ENCODE assay signal across 9 cellular contexts in genomic region chr5:40385544-40385943, GRCh38.
A peak's percentile ranks its signal among the peaks of the same experiment; 100 is the strongest.
DNase-seq lines count a peak whose midpoint lies in the region; ATAC-seq and TF ChIP-seq lines count a peak whose summit lies in the region.
"Had no signal": no experiment of that assay in that cellular context is flagged by ENCODE, and none has a peak within 500 bp of the region (broad histone marks: within the 10 kb centered on the region; RNA-seq: fewer than 3 reads in every experiment).

No MANE protein-coding gene starts in this region.

- H2AK5ac ChIP-seq in IMR-90 (ENCODE audit: low read depth, low read length) (no peak overlapping the region), mesendoderm (ENCODE audit: low read length) (no peak overlapping the region)

- dilution Hi-C loops in IMR-90 (cut with HindIII; ENCODE audit: low sequenced_read_pairs, unreplicated experiment), result no loop called here

- H2BK120ac ChIP-seq in IMR-90 (ENCODE audit: low read depth, low read length) (peak overlapping the region; percentile 22; the same call in 1 of the 2 replicates), mesendoderm (ENCODE audit: low read depth, low read length) (no peak overlapping the region)

- H3K4ac ChIP-seq in IMR-90 (ENCODE audit: low read depth, low read length) (no peak overlapping the region), mesendoderm (ENCODE audit: low read depth, low read length) (no peak overlapping the region)

- 0 out of 2 replicates have a peak overlapping the region, but pooled peaks have one; percentile 59 for H2BK20ac ChIP-seq in IMR-90 (ENCODE audit: low read depth, low read length)

- H2AK9ac ChIP-seq in IMR-90 (replicated peaks; ENCODE audit: low read depth, low read length, poor library complexity), result no peak overlapping the region

- H3K9me3 ChIP-seq in IMR-90 (ENCODE audit: control insufficient read depth, insufficient read depth, low read length) (no peaks in the 10 kb centered on the region), HAP-1 (no peaks in the 10 kb centered on the region)

- no peak for TF ChIP-seq CTCF in IMR-90 (conservative IDR thresholded peaks at IDR 0.05; ENCODE audit: low read depth, low read length)

- H3K4me3 ChIP-seq in IMR-90 (ENCODE audit: insufficient read depth, low read depth, low read length), result no peak overlapping the region
- H3K4me3 ChIP-seq in mesendoderm (ENCODE audit: low read length), result no peak overlapping the region
- no peak overlapping the region for H3K4me3 ChIP-seq in HAP-1

- no peaks in the 10 kb centered on the region for H3K27me3 ChIP-seq in IMR-90 (ENCODE audit: control insufficient read depth, insufficient read depth, low read length)
- H3K27me3 ChIP-seq in mesendoderm (ENCODE audit: insufficient read depth, low read length, poor library complexity), result no peaks in the 10 kb centered on the region
- H3K27me3 ChIP-seq in HAP-1 (ENCODE audit: low read depth), result no peaks in the 10 kb centered on the region

- peaks cover 9% of the 10 kb centered on the region for H3K4me1 ChIP-seq in IMR-90 (ENCODE audit: control insufficient read depth, insufficient read depth, low read length)
- peaks cover 2% of the 10 kb centered on the region for H3K4me1 ChIP-seq in mesendoderm (ENCODE audit: control insufficient read depth, low read depth, low read length)
- no peaks in the 10 kb centered on the region for H3K4me1 ChIP-seq in HAP-1

- peaks cover 81% of the 10 kb centered on the region for H3K4me1 Mint-ChIP-seq in activated naive CD8-positive, alpha-beta T cell treated with anti-CD3 and anti-CD28 coated beads for 36 hours

- no peak overlapping the region for H3K9ac ChIP-seq in IMR-90 (ENCODE audit: low read depth, low read length)
- H3K9ac ChIP-seq in mesendoderm (ENCODE audit: low read length), result no peak overlapping the region

- no peak overlapping the region for H2AFZ ChIP-seq in IMR-90 (replicated peaks; ENCODE audit: low read length, poor library complexity)

- DNase-seq in EL (peak; percentile 66), IMR-90 (peak; percentile 66), mesendoderm (peak; percentile 84), T1000 (lab: John Stamatoyannopoulos, UW) (no peak), HAP-1 (ENCODE audit: low spot score in 2 of 2) (no peak)
- no peak for DNase-seq in activated naive CD8-positive, alpha-beta T cell treated with anti-CD3 and anti-CD28 coated beads for 36 hours
- DNase-seq: NCI-H1048 had no signal

- ATAC-seq in IMR-90 (ENCODE audit: low read depth) (peak; percentile 25; the same call in 1 of the 2 replicates), GM21619 (IDR thresholded peaks at IDR 0.05; ENCODE audit: unreplicated experiment) (no peak), GM18873 (IDR thresholded peaks at IDR 0.05; ENCODE audit: low FRiP score, unreplicated experiment) (no peak)

- H3K4me3 Mint-ChIP-seq in activated naive CD8-positive, alpha-beta T cell treated with anti-CD3 and anti-CD28 coated beads for 36 hours, result no peak overlapping the region

- H2BK5ac ChIP-seq in IMR-90 (ENCODE audit: low read depth, low read length, poor library complexity, severe bottlenecking) (no peak overlapping the region), mesendoderm (ENCODE audit: low read length) (no peak overlapping the region)

- H3K14ac ChIP-seq in IMR-90 (replicated peaks; ENCODE audit: low read depth, low read length), result no peak overlapping the region; the same call in 1 of the 2 replicates

- H3K27ac ChIP-seq in IMR-90 (ENCODE audit: insufficient read depth, low read length), result no peak overlapping the region
- no peak overlapping the region for H3K27ac ChIP-seq in mesendoderm (ENCODE audit: low read depth, low read length)

- in situ Hi-C loops in IMR-90 (cut with MboI; ENCODE audit: low sequenced_read_pairs), result no loop called here
- in situ Hi-C loops in HAP-1 (cut with MboI; ENCODE audit: low sequenced_read_pairs), result no loop called here

- intact Hi-C loops in IMR-90 (cut with micrococcal nuclease), result loop anchor here (2.0 to 5.0 kb wide), 2 partner anchors 187 to 293 kb away; partner anchors contain the start of gene PTGER4

- H3K23ac ChIP-seq in IMR-90 (ENCODE audit: low read depth, low read length) (no peak overlapping the region), mesendoderm (ENCODE audit: low read length) (no peak overlapping the region)

- no peak for TF ChIP-seq POLR2A in IMR-90 (IDR thresholded peaks at IDR 0.05; ENCODE audit: low read depth, low read length)

- H3K36me3 ChIP-seq in IMR-90 (ENCODE audit: control insufficient read depth, insufficient read depth, low read length) (no peaks in the 10 kb centered on the region), mesendoderm (ENCODE audit: control insufficient read depth, insufficient read depth, low read length) (no peaks in the 10 kb centered on the region), HAP-1 (replicated peaks) (no peaks in the 10 kb centered on the region)

- no peak overlapping the region for H4K91ac ChIP-seq in IMR-90 (ENCODE audit: insufficient read depth, low read depth, low read length)

- no peak overlapping the region for H3K56ac ChIP-seq in IMR-90 (ENCODE audit: extremely low read depth, insufficient read depth, low read length)
- H3K56ac ChIP-seq in mesendoderm (ENCODE audit: low read length), result no peak overlapping the region

- H3K18ac ChIP-seq in IMR-90 (ENCODE audit: low read depth, low read length), result no peak overlapping the region
- H3K18ac ChIP-seq in mesendoderm (ENCODE audit: low read length), result no peak overlapping the region

- H4K20me1 ChIP-seq in IMR-90 (ENCODE audit: insufficient read depth, low read length), result no peaks in the 10 kb centered on the region

- POLR2A ChIA-PET in IMR-90 (lab: Charles Lee; ENCODE audit: unreplicated experiment), result no interaction called here

- H3K27me3 Mint-ChIP-seq in activated naive CD8-positive, alpha-beta T cell treated with anti-CD3 and anti-CD28 coated beads for 36 hours, result no peaks in the 10 kb centered on the region

- no peak for TF ChIP-seq RAD21 in IMR-90 (IDR thresholded peaks at IDR 0.05; ENCODE audit: low read length)

- H4K5ac ChIP-seq in IMR-90 (ENCODE audit: low read depth, low read length) (no peak overlapping the region), mesendoderm (ENCODE audit: low read length) (no peak overlapping the region)

- CTCF ChIA-PET in IMR-90 (lab: Yijun Ruan, JAX), result no interaction called here

- H3K27ac Mint-ChIP-seq in activated naive CD8-positive, alpha-beta T cell treated with anti-CD3 and anti-CD28 coated beads for 36 hours, result peak overlapping the region; percentile 83

- peaks cover 17% of the 10 kb centered on the region for H3K36me3 Mint-ChIP-seq in activated naive CD8-positive, alpha-beta T cell treated with anti-CD3 and anti-CD28 coated beads for 36 hours

- no TSS peak for BruUV-seq in IMR-90 (replicated peaks; lab: Mats Ljungman, UMichigan)

- H3K79me1 ChIP-seq in IMR-90 (ENCODE audit: low read depth in 1 of 2, low read length in 2 of 2), result no peaks in the 10 kb centered on the region
- no peaks in the 10 kb centered on the region for H3K79me1 ChIP-seq in mesendoderm (ENCODE audit: low read length)

- H3K9me3 Mint-ChIP-seq in activated naive CD8-positive, alpha-beta T cell treated with anti-CD3 and anti-CD28 coated beads for 36 hours, result peaks cover 10% of the 10 kb centered on the region

- peaks cover 3% of the 10 kb centered on the region; the same call in 1 of the 2 replicates for H3K9me1 ChIP-seq in IMR-90 (ENCODE audit: insufficient read depth, low read length)

- H3K4me2 ChIP-seq in IMR-90 (ENCODE audit: low read depth, low read length) (no peak overlapping the region), mesendoderm (ENCODE audit: low read length) (no peak overlapping the region)

- H4K8ac ChIP-seq in IMR-90 (ENCODE audit: low read depth in 2 of 2, low read length in 2 of 2) (no peak overlapping the region), mesendoderm (ENCODE audit: low read depth, low read length) (no peak overlapping the region)

- H3K79me2 ChIP-seq in mesendoderm (ENCODE audit: control insufficient read depth, insufficient read depth, low read length), result no peaks in the 10 kb centered on the region

- H2BK15ac ChIP-seq in IMR-90 (ENCODE audit: low read depth, low read length) (no peak overlapping the region), mesendoderm (replicated peaks; ENCODE audit: low read depth) (no peak overlapping the region)

TF ChIP-seq in IMR-90, 13 proteins besides CTCF, POLR2A, EP300 and RAD21:
- no peak for TF ChIP-seq NFE2L2 (IDR thresholded peaks at IDR 0.05; ENCODE audit: low read depth, low read length)
- TF ChIP-seq MAFK (IDR thresholded peaks at IDR 0.05; ENCODE audit: low read depth, low read length), result no peak
- no peak for TF ChIP-seq CEBPB (IDR thresholded peaks at IDR 0.05; ENCODE audit: low read depth, low read length)
- TF ChIP-seq USF2 (IDR thresholded peaks at IDR 0.05; ENCODE audit: low read depth, low read length), result no peak
- no peak for TF ChIP-seq BHLHE40 (IDR thresholded peaks at IDR 0.05; ENCODE audit: low read depth, low read length)
- no peak for TF ChIP-seq CHD1 (IDR thresholded peaks at IDR 0.05; ENCODE audit: low read depth, low read length)
- TF ChIP-seq RCOR1 (IDR thresholded peaks at IDR 0.05; ENCODE audit: insufficient replicate concordance, low read length), result no peak
- TF ChIP-seq FOS (IDR thresholded peaks at IDR 0.05; ENCODE audit: low read depth, low read length), result no peak
- no peak for TF ChIP-seq MXI1 (IDR thresholded peaks at IDR 0.05; ENCODE audit: borderline replicate concordance, low read depth, low read length)
- no peak for TF ChIP-seq RFX5 (IDR thresholded peaks at IDR 0.05; ENCODE audit: low read depth, low read length)
- no peak for TF ChIP-seq SMC3 (IDR thresholded peaks at IDR 0.05; ENCODE audit: low read depth, low read length)
- TF ChIP-seq MAZ (IDR thresholded peaks at IDR 0.05; ENCODE audit: borderline replicate concordance, low read depth, low read length), result no peak
- TF ChIP-seq, protein P1, sequence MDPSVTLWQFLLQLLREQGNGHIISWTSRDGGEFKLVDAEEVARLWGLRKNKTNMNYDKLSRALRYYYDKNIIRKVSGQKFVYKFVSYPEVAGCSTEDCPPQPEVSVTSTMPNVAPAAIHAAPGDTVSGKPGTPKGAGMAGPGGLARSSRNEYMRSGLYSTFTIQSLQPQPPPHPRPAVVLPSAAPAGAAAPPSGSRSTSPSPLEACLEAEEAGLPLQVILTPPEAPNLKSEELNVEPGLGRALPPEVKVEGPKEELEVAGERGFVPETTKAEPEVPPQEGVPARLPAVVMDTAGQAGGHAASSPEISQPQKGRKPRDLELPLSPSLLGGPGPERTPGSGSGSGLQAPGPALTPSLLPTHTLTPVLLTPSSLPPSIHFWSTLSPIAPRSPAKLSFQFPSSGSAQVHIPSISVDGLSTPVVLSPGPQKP (IDR thresholded peaks at IDR 0.05; ENCODE audit: borderline replicate concordance, low read depth, low read length), result no peak

Comparison
In these comparisons a context has a peak if more than half of its experiments do, and no peak if none do; other contexts are left out.
1. DNase-seq: peak in EL (single experiment), IMR-90 (single experiment) and mesendoderm (single experiment); none in activated naive CD8-positive, alpha-beta T cell treated with anti-CD3 and anti-CD28 coated beads for 36 hours (single experiment), T1000 (single experiment) and HAP-1 (0 of 2).